In the genomic region with DNA sequence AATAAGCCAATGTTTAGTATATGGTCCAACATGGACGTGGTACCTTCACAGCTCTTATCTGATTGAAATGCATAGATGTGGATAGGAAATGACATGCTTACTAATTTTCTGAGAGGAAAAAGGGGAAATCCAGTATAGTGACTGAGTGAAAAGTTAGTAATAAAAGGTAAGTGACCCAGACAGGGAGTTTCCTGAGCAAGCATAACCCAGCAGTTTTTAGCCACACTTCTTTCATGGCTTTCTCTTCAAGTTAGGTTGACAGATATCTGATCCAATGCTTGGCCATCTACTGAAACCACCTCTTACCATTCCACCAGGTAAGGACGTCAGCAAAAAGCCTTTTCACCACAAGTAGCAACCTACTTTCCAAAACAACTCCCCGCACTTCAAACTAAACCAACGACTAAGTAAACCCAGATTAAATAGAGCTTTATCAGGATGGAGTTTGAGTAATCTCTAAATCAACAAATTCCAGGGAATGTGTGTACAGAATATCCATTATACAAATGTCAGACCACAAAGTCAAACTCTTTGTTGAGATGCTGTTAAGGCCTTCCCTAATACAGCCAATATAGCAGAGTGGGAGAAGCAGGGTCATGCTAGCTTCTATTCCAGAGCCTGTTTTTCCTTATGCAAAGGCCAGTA, we compare ENCODE assay signal across 1 cellular context.
TF ChIP-seq lines count a peak whose summit lies in the region.

No MANE protein-coding gene starts in this region.

TF ChIP-seq in GM12878, 131 proteins besides CTCF, POLR2A, EP300 and RAD21 (continued from another document):
- TF ChIP-seq, protein P1, sequence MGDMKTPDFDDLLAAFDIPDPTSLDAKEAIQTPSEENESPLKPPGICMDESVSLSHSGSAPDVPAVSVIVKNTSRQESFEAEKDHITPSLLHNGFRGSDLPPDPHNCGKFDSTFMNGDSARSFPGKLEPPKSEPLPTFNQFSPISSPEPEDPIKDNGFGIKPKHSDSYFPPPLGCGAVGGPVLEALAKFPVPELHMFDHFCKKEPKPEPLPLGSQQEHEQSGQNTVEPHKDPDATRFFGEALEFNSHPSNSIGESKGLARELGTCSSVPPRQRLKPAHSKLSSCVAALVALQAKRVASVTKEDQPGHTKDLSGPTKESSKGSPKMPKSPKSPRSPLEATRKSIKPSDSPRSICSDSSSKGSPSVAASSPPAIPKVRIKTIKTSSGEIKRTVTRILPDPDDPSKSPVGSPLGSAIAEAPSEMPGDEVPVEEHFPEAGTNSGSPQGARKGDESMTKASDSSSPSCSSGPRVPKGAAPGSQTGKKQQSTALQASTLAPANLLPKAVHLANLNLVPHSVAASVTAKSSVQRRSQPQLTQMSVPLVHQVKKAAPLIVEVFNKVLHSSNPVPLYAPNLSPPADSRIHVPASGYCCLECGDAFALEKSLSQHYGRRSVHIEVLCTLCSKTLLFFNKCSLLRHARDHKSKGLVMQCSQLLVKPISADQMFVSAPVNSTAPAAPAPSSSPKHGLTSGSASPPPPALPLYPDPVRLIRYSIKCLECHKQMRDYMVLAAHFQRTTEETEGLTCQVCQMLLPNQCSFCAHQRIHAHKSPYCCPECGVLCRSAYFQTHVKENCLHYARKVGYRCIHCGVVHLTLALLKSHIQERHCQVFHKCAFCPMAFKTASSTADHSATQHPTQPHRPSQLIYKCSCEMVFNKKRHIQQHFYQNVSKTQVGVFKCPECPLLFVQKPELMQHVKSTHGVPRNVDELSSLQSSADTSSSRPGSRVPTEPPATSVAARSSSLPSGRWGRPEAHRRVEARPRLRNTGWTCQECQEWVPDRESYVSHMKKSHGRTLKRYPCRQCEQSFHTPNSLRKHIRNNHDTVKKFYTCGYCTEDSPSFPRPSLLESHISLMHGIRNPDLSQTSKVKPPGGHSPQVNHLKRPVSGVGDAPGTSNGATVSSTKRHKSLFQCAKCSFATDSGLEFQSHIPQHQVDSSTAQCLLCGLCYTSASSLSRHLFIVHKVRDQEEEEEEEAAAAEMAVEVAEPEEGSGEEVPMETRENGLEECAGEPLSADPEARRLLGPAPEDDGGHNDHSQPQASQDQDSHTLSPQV (IDR thresholded peaks at IDR 0.05) = peak; percentile 40; the same call in 1 of the 2 replicates
- TF ChIP-seq PKNOX1 (IDR thresholded peaks at IDR 0.05) = peak; percentile 88
- no peak for TF ChIP-seq MEF2A (IDR thresholded peaks at IDR 0.05; ENCODE audit: insufficient read depth, low read depth, low read length)
- TF ChIP-seq PAX5 (IDR thresholded peaks at IDR 0.05; ENCODE audit: borderline replicate concordance, low read depth, low read length) = peak; percentile 69; the same call in 1 of the 2 replicates
- no peak for TF ChIP-seq GATAD2B (conservative IDR thresholded peaks at IDR 0.05; ENCODE audit: low read depth)
- TF ChIP-seq TARDBP (IDR thresholded peaks at IDR 0.05; ENCODE audit: borderline replicate concordance) = no peak
- peak; percentile 42; the same call in 1 of the 2 replicates for TF ChIP-seq NR2F1 (conservative IDR thresholded peaks at IDR 0.05)
- no peak for TF ChIP-seq YY1 (IDR thresholded peaks at IDR 0.05; ENCODE audit: low read depth, low read length)
- TF ChIP-seq ZNF274 (IDR thresholded peaks at IDR 0.05; ENCODE audit: insufficient read depth, insufficient read length) = no peak
- peak; percentile 83 for TF ChIP-seq RUNX3 (IDR thresholded peaks at IDR 0.05; ENCODE audit: low read length)
- no peak for TF ChIP-seq STAT1 (conservative IDR thresholded peaks at IDR 0.05)
- no peak for TF ChIP-seq MYB (IDR thresholded peaks at IDR 0.05; ENCODE audit: borderline replicate concordance, low read depth, low read length)
- TF ChIP-seq SMC3 (IDR thresholded peaks at IDR 0.05; ENCODE audit: borderline replicate concordance, low read length) = no peak
- peak; percentile 71 for TF ChIP-seq SPI1 (IDR thresholded peaks at IDR 0.05; ENCODE audit: borderline replicate concordance, insufficient read depth, low read depth, low read length)
- TF ChIP-seq, protein P2, sequence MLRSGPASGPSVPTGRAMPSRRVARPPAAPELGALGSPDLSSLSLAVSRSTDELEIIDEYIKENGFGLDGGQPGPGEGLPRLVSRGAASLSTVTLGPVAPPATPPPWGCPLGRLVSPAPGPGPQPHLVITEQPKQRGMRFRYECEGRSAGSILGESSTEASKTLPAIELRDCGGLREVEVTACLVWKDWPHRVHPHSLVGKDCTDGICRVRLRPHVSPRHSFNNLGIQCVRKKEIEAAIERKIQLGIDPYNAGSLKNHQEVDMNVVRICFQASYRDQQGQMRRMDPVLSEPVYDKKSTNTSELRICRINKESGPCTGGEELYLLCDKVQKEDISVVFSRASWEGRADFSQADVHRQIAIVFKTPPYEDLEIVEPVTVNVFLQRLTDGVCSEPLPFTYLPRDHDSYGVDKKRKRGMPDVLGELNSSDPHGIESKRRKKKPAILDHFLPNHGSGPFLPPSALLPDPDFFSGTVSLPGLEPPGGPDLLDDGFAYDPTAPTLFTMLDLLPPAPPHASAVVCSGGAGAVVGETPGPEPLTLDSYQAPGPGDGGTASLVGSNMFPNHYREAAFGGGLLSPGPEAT (IDR thresholded peaks at IDR 0.05; ENCODE audit: low read depth) = peak; percentile 95
- TF ChIP-seq, protein P3, sequence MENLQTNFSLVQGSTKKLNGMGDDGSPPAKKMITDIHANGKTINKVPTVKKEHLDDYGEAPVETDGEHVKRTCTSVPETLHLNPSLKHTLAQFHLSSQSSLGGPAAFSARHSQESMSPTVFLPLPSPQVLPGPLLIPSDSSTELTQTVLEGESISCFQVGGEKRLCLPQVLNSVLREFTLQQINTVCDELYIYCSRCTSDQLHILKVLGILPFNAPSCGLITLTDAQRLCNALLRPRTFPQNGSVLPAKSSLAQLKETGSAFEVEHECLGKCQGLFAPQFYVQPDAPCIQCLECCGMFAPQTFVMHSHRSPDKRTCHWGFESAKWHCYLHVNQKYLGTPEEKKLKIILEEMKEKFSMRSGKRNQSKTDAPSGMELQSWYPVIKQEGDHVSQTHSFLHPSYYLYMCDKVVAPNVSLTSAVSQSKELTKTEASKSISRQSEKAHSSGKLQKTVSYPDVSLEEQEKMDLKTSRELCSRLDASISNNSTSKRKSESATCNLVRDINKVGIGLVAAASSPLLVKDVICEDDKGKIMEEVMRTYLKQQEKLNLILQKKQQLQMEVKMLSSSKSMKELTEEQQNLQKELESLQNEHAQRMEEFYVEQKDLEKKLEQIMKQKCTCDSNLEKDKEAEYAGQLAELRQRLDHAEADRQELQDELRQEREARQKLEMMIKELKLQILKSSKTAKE (IDR thresholded peaks at IDR 0.05; ENCODE audit: low read depth, poor library complexity, severe bottlenecking) = peak; percentile 81
- no peak for TF ChIP-seq RBBP5 (conservative IDR thresholded peaks at IDR 0.05)
- TF ChIP-seq IKZF2 (IDR thresholded peaks at IDR 0.05) = peak; percentile 56 to 76
- TF ChIP-seq RFX5 (IDR thresholded peaks at IDR 0.05; ENCODE audit: low read depth, low read length) = no peak
- peak in 1 of 2 experiments; percentile 86; a peak in 2 of 4 replicates for TF ChIP-seq ETV6 (conservative IDR thresholded peaks at IDR 0.05 in 1 of 2, IDR thresholded peaks at IDR 0.05 in 1 of 2; ENCODE audit: borderline replicate concordance in 1 of 2, low read depth in 1 of 2)
- TF ChIP-seq, protein P4, sequence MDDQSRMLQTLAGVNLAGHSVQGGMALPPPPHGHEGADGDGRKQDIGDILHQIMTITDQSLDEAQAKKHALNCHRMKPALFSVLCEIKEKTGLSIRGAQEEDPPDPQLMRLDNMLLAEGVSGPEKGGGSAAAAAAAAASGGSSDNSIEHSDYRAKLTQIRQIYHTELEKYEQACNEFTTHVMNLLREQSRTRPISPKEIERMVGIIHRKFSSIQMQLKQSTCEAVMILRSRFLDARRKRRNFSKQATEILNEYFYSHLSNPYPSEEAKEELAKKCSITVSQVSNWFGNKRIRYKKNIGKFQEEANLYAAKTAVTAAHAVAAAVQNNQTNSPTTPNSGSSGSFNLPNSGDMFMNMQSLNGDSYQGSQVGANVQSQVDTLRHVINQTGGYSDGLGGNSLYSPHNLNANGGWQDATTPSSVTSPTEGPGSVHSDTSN (IDR thresholded peaks at IDR 0.05; ENCODE audit: insufficient replicate concordance, low read depth, low read length) = peak; percentile 18
- TF ChIP-seq CBX5 (IDR thresholded peaks at IDR 0.05; ENCODE audit: low read depth) = no peak
- TF ChIP-seq ATF7 (IDR thresholded peaks at IDR 0.05; ENCODE audit: low read depth) = peak; percentile 69
- TF ChIP-seq SP1 (IDR thresholded peaks at IDR 0.05; ENCODE audit: low read depth, low read length) = peak; percentile 62
- TF ChIP-seq JUNB (IDR thresholded peaks at IDR 0.05) = peak; percentile 83
- TF ChIP-seq RELA (IDR thresholded peaks at IDR 0.05; ENCODE audit: borderline replicate concordance, partially characterized antibody) = peak; percentile 86
- peak; percentile 78; the same call in 1 of the 2 replicates for TF ChIP-seq ATF2 (IDR thresholded peaks at IDR 0.05; ENCODE audit: low read length)
- TF ChIP-seq IKZF1 (conservative IDR thresholded peaks at IDR 0.05) = peak; percentile 74; the same call in 1 of the 2 replicates
- no peak for TF ChIP-seq ZNF207 (IDR thresholded peaks at IDR 0.05; ENCODE audit: borderline replicate concordance)
